Comparison of ENCODE assay signal across 1 cellular context in genomic region chr15:89359471-89360293, GRCh38.
TF ChIP-seq lines count a peak whose summit lies in the region.

No MANE protein-coding gene starts in this region.

TF ChIP-seq in HCT116, 20 proteins besides CTCF, POLR2A, EP300 and RAD21 (continued from another document):
- no peak for TF ChIP-seq ZBTB33 (IDR thresholded peaks at IDR 0.05; ENCODE audit: extremely low read depth, insufficient replicate concordance, low read length)
- TF ChIP-seq CEBPB (IDR thresholded peaks at IDR 0.05; ENCODE audit: low read depth) = no peak
- TF ChIP-seq ELF1 (IDR thresholded peaks at IDR 0.05; ENCODE audit: borderline replicate concordance, low read depth) = no peak
- no peak for TF ChIP-seq POLR2AphosphoS5 (IDR thresholded peaks at IDR 0.05; ENCODE audit: low read depth, low read length)
